Comparison of ENCODE assay signal across 9 cellular contexts in genomic region chr3:50269977-50270413, GRCh38. TPM values are rescaled to one million over a fixed set of nuclear protein-coding genes. Genes with fewer than 3 reads are reported as not detected.
A peak's percentile ranks its signal among the peaks of the same experiment; 100 is the strongest.
DNase-seq lines count a peak whose midpoint lies in the region; ATAC-seq and TF ChIP-seq lines count a peak whose summit lies in the region.
"Had no signal": no experiment of that assay in that cellular context is flagged by ENCODE, and none has a peak within 500 bp of the region (broad histone marks: within the 10 kb centered on the region; RNA-seq: fewer than 3 reads in every experiment).

No MANE protein-coding gene starts in this region.

- intact Hi-C loops in breast epithelium (cut with DNase I; ENCODE audit: low total_unique reads): no loop called here

- H3F3A ChIP-seq in neural progenitor cell (ENCODE audit: low read depth): peaks cover 26% of the 10 kb centered on the region

- H3K9ac ChIP-seq in neural progenitor cell: no peak overlapping the region

- H3K9me3 ChIP-seq in breast epithelium: no peaks in the 10 kb centered on the region
- no peaks in the 10 kb centered on the region for H3K9me3 ChIP-seq in osteoblast (ENCODE audit: low read depth, low read length)
- H3K9me3 ChIP-seq in neural progenitor cell (ENCODE audit: low read depth): no peaks in the 10 kb centered on the region

- H3K79me2 ChIP-seq in osteoblast (ENCODE audit: insufficient read depth, low read length): no peaks in the 10 kb centered on the region
- H3K79me2 ChIP-seq in neural progenitor cell (ENCODE audit: low read depth): no peaks in the 10 kb centered on the region

- no peak for TF ChIP-seq CTCF in breast epithelium (IDR thresholded peaks at IDR 0.05)
- TF ChIP-seq CTCF in osteoblast (IDR thresholded peaks at IDR 0.05; ENCODE audit: extremely low read depth, low read depth, low read length): no peak
- no peak for TF ChIP-seq CTCF in progenitor cell of endocrine pancreas (IDR thresholded peaks at IDR 0.05; ENCODE audit: unreplicated experiment)
- no peak for TF ChIP-seq CTCF in neural progenitor cell (IDR thresholded peaks at IDR 0.05)

- no peak overlapping the region for H3K4me3 ChIP-seq in breast epithelium
- peak overlapping the region; percentile 59 for H3K4me3 ChIP-seq in osteoblast (ENCODE audit: insufficient read depth, low read length)
- no peak overlapping the region for H3K4me3 ChIP-seq in neural progenitor cell

- H3K4me1 ChIP-seq in breast epithelium (peaks cover 17 to 37% of the 10 kb centered on the region in 2 donors), osteoblast (ENCODE audit: insufficient read depth, low read length) (peaks cover 36% of the 10 kb centered on the region), neural progenitor cell (peaks cover 42% of the 10 kb centered on the region)

- H3K4me3 Mint-ChIP-seq in progenitor cell of endocrine pancreas (ENCODE audit: low read depth): no peak overlapping the region
- H3K4me3 Mint-ChIP-seq in neural progenitor cell: no peak overlapping the region

- peak; percentile 55 for DNase-seq in Daoy (ENCODE audit: low read depth)
- DNase-seq in breast epithelium (ENCODE audit: low spot score in 2 of 2): no peak
- DNase-seq in osteoblast (ENCODE audit: insufficient read length, low spot score, missing footprints): peak; percentile 97
- no peak for DNase-seq in progenitor cell of endocrine pancreas (ENCODE audit: low spot score, unreplicated experiment)
- no peak for DNase-seq in neural progenitor cell (ENCODE audit: low spot score)
- DNase-seq: activated effector memory CD4-positive, alpha-beta T cell treated with Interleukin-2 at 50 U/mL for 16 hours had no signal

- H3K36me3 Mint-ChIP-seq in progenitor cell of endocrine pancreas (ENCODE audit: insufficient read depth) (peaks cover 5% of the 10 kb centered on the region), neural progenitor cell (no peaks in the 10 kb centered on the region)

- H3K36me3 ChIP-seq in breast epithelium (no peaks in the 10 kb centered on the region), osteoblast (ENCODE audit: insufficient read depth, low read length) (no peaks in the 10 kb centered on the region), neural progenitor cell (no peaks in the 10 kb centered on the region)

- no peaks in the 10 kb centered on the region for H3K27me3 ChIP-seq in breast epithelium
- H3K27me3 ChIP-seq in osteoblast (ENCODE audit: insufficient read depth, low read length): no peaks in the 10 kb centered on the region
- peaks cover 23% of the 10 kb centered on the region for H3K27me3 ChIP-seq in neural progenitor cell

- TF ChIP-seq POLR2A in breast epithelium (IDR thresholded peaks at IDR 0.05): no peak

- H3K9me3 Mint-ChIP-seq in progenitor cell of endocrine pancreas (ENCODE audit: low read depth) (no peaks in the 10 kb centered on the region), neural progenitor cell (no peaks in the 10 kb centered on the region)

- H3K27me3 Mint-ChIP-seq in progenitor cell of endocrine pancreas (peaks cover 21% of the 10 kb centered on the region), neural progenitor cell (ENCODE audit: insufficient read depth, low read depth) (peaks cover 17% of the 10 kb centered on the region)

- peak overlapping the region; percentile 94 to 100 for H3K27ac ChIP-seq in breast epithelium
- peak overlapping the region; percentile 10 for H3K27ac ChIP-seq in osteoblast (ENCODE audit: low read depth, low read length)
- H3K27ac ChIP-seq in neural progenitor cell: no peak overlapping the region

- H3K4me2 ChIP-seq in osteoblast (ENCODE audit: insufficient read depth, low read length) (peak overlapping the region; percentile 67), neural progenitor cell (no peak overlapping the region)

- no peaks in the 10 kb centered on the region for H4K20me1 ChIP-seq in osteoblast (ENCODE audit: insufficient read depth, low read length)
- H4K20me1 ChIP-seq in neural progenitor cell (ENCODE audit: low read depth): no peaks in the 10 kb centered on the region

- no peak overlapping the region for H3K27ac Mint-ChIP-seq in progenitor cell of endocrine pancreas
- H3K27ac Mint-ChIP-seq in neural progenitor cell: no peak overlapping the region

- no peak for ATAC-seq in GM21529 (IDR thresholded peaks at IDR 0.05; ENCODE audit: unreplicated experiment)

- H3K4me1 Mint-ChIP-seq in progenitor cell of endocrine pancreas (ENCODE audit: low read depth) (peaks cover 34% of the 10 kb centered on the region), neural progenitor cell (peaks cover 63% of the 10 kb centered on the region)

- no peak overlapping the region for H2AFZ ChIP-seq in osteoblast (ENCODE audit: low read length)
- H2AFZ ChIP-seq in neural progenitor cell (replicated peaks): no peak overlapping the region

RNA-seq across cellular contexts. Expression of gene SEMA3B, which starts 1.0 kb away (rescaled TPM):
- 2.6 and 5.0 TPM in 2 replicates for total RNA-seq in Daoy (2014; rRNA removed; shearing (Covaris generic))
- total RNA-seq in breast epithelium: 10 to 100 TPM; 10.1 to 17.6 (median 11.1) TPM
- total RNA-seq in osteoblast: 5.9 and 10.1 TPM in 2 replicates
- total RNA-seq in progenitor cell of endocrine pancreas: 24.6 and 27.6 TPM in 2 replicates
- 0.80 and 8.6 TPM in 2 replicates for total RNA-seq in neural progenitor cell (ENCODE audit: low replicate concordance)

RNA-seq across cellular contexts. Expression of gene LSMEM2, which starts 8.9 kb away (rescaled TPM):
- 1.1 TPM in 1 of 2 replicates, not detected in the other for total RNA-seq in Daoy (2014; rRNA removed; shearing (Covaris generic))
- not detected for total RNA-seq in breast epithelium
- not detected in 2 replicates for total RNA-seq in osteoblast
- total RNA-seq in progenitor cell of endocrine pancreas: not detected in 2 replicates
- total RNA-seq in neural progenitor cell (ENCODE audit: low replicate concordance): 0.37 TPM in 1 of 2 replicates, not detected in the other
- total RNA-seq: SK-MEL-5, subcutaneous adipose tissue had no signal

RNA-seq across cellular contexts. Expression of gene IFRD2, which starts 22.2 kb away (rescaled TPM):
- 83.4 and 96.4 TPM in 2 replicates for total RNA-seq in Daoy (2014; rRNA removed; shearing (Covaris generic))
- total RNA-seq in breast epithelium: 10 to 100 TPM; 50.4 to 82.3 (median 72.7) TPM
- 60.4 and 65.1 TPM in 2 replicates for total RNA-seq in osteoblast
- total RNA-seq in progenitor cell of endocrine pancreas: 49.0 and 58.7 TPM in 2 replicates
- total RNA-seq in neural progenitor cell (ENCODE audit: low replicate concordance): 26.4 and 45.6 TPM in 2 replicates

RNA-seq across cellular contexts. Expression of gene HYAL3, which starts 29.2 kb away (rescaled TPM):
- total RNA-seq in Daoy (2014; rRNA removed; shearing (Covaris generic)): 2.6 and 3.7 TPM in 2 replicates
- total RNA-seq in breast epithelium (1 to 10 TPM; 2.3 to 6.4 (median 2.7) TPM), osteoblast (1.8 and 4.1 TPM in 2 replicates), progenitor cell of endocrine pancreas (3.2 and 3.6 TPM in 2 replicates), neural progenitor cell (ENCODE audit: low replicate concordance) (2.2 and 4.9 TPM in 2 replicates)

RNA-seq across cellular contexts. Expression of gene NAA80, which starts 29.2 kb away (rescaled TPM):
- total RNA-seq in Daoy (2014; rRNA removed; shearing (Covaris generic)): 0.95 and 1.9 TPM in 2 replicates
- 1 to 10 TPM; 6.0 to 8.8 (median 8.5) TPM for total RNA-seq in breast epithelium
- total RNA-seq in osteoblast: 6.5 and 8.0 TPM in 2 replicates
- 7.5 and 9.4 TPM in 2 replicates for total RNA-seq in progenitor cell of endocrine pancreas
- total RNA-seq in neural progenitor cell (ENCODE audit: low replicate concordance): 10.1 and 21.8 TPM in 2 replicates

Comparison
In these comparisons a context has a peak if more than half of its experiments do, and no peak if none do; other contexts are left out.
1. DNase-seq: peak in Daoy (single experiment) and osteoblast (single experiment); none in breast epithelium (0 of 2), progenitor cell of endocrine pancreas (single experiment) and neural progenitor cell (single experiment).